Comparison of ENCODE assay signal across 20 cellular contexts in genomic region chr2:44547713-44548112, GRCh38.
"Had no signal": no experiment of that assay in that cellular context is flagged by ENCODE, and none has a peak within 500 bp of the region (broad histone marks: within the 10 kb centered on the region; RNA-seq: fewer than 3 reads in every experiment).

No MANE protein-coding gene starts in this region.

- H3K36me3 ChIP-seq: left ventricle myocardium inferior, pancreas, sigmoid colon, transverse colon, vagina had no signal

- H3K4me3 ChIP-seq: left ventricle myocardium inferior, mucosa of descending colon, pancreas, sigmoid colon, transverse colon, vagina had no signal

- H3K4me3 Mint-ChIP-seq: activated B cell treated with CpG ODN at 0.5 μM for 24 hours; activated naive CD8-positive, alpha-beta T cell treated with anti-CD3 and anti-CD28 coated beads for 36 hours; brain; central memory CD8-positive, alpha-beta T cell; dendritic cell treated with granulocyte-macrophage colony-stimulating factor and Interleukin-4, amounts not matched to agents 40 ng/mL and 50 ng/mL, for 4 days; effector memory CD8-positive, alpha-beta T cell; naive thymus-derived CD8-positive, alpha-beta T cell; stimulated activated memory B cell treated with anti-CD40 and anti-IgM and Interleukin-4, amounts not matched to agents 10 μg/mL and 1 μg/mL and 100 μg/mL, for 72 hours had no signal

- H3K27ac Mint-ChIP-seq: activated B cell treated with CpG ODN at 0.5 μM for 24 hours; activated naive CD8-positive, alpha-beta T cell treated with anti-CD3 and anti-CD28 coated beads for 36 hours; dendritic cell treated with granulocyte-macrophage colony-stimulating factor and Interleukin-4, amounts not matched to agents 40 ng/mL and 50 ng/mL, for 4 days; naive thymus-derived CD8-positive, alpha-beta T cell had no signal

- ATAC-seq: effector memory CD8-positive, alpha-beta T cell; foreskin keratinocyte; mucosa of descending colon; naive thymus-derived CD8-positive, alpha-beta T cell; pancreas; stimulated activated memory B cell treated with anti-CD40 and anti-IgM and Interleukin-4, amounts not matched to agents 10 μg/mL and 1 μg/mL and 100 μg/mL, for 72 hours had no signal

- H3K4me1 Mint-ChIP-seq: activated B cell treated with CpG ODN at 0.5 μM for 24 hours; central memory CD8-positive, alpha-beta T cell had no signal

- H3K9me3 Mint-ChIP-seq: activated B cell treated with CpG ODN at 0.5 μM for 24 hours; activated naive CD8-positive, alpha-beta T cell treated with anti-CD3 and anti-CD28 coated beads for 36 hours; brain; central memory CD8-positive, alpha-beta T cell; dendritic cell treated with granulocyte-macrophage colony-stimulating factor and Interleukin-4, amounts not matched to agents 40 ng/mL and 50 ng/mL, for 4 days; effector memory CD8-positive, alpha-beta T cell; naive thymus-derived CD8-positive, alpha-beta T cell; stimulated activated memory B cell treated with anti-CD40 and anti-IgM and Interleukin-4, amounts not matched to agents 10 μg/mL and 1 μg/mL and 100 μg/mL, for 72 hours had no signal

- H3K27me3 Mint-ChIP-seq: activated B cell treated with CpG ODN at 0.5 μM for 24 hours; activated naive CD8-positive, alpha-beta T cell treated with anti-CD3 and anti-CD28 coated beads for 36 hours; brain; central memory CD8-positive, alpha-beta T cell; effector memory CD8-positive, alpha-beta T cell; naive thymus-derived CD8-positive, alpha-beta T cell; stimulated activated memory B cell treated with anti-CD40 and anti-IgM and Interleukin-4, amounts not matched to agents 10 μg/mL and 1 μg/mL and 100 μg/mL, for 72 hours had no signal

- DNase-seq: activated B cell treated with CpG ODN at 0.5 μM for 24 hours; activated CD4-positive, alpha-beta T cell treated with anti-CD3 and anti-CD28 coated beads, Interleukin-2, amount 50 U/mL, for 1 hour; activated CD8-positive, alpha-beta memory T cell treated with anti-CD3 and anti-CD28 coated beads for 24 hours; activated gamma-delta T cell treated with Interleukin-2 at 50 U/mL for 16 hours; activated naive CD8-positive, alpha-beta T cell treated with anti-CD3 and anti-CD28 coated beads for 36 hours; effector memory CD8-positive, alpha-beta T cell; foreskin keratinocyte; glutamatergic neuron; hypothalamus; left ventricle myocardium inferior; mucosa of descending colon; naive thymus-derived CD8-positive, alpha-beta T cell; pancreas; sigmoid colon; transverse colon had no signal

- H3K9me3 ChIP-seq: left ventricle myocardium inferior, mucosa of descending colon, pancreas, sigmoid colon, transverse colon, vagina had no signal

- H3K4me1 ChIP-seq: left ventricle myocardium inferior, transverse colon had no signal

- H3K27me3 ChIP-seq: foreskin keratinocyte, pancreas, sigmoid colon, transverse colon, vagina had no signal

- H3K36me3 Mint-ChIP-seq: brain had no signal

- H3K27ac ChIP-seq: foreskin keratinocyte, left ventricle myocardium inferior, pancreas, sigmoid colon, transverse colon, vagina had no signal
